In genomic region chr5:1144638-1145396, GRCh38 we compare ENCODE assay signal across 32 cellular contexts. TPM values are rescaled to one million over a fixed set of nuclear protein-coding genes. Genes with fewer than 3 reads are reported as not detected.
DNase-seq lines count a peak whose midpoint lies in the region; ATAC-seq, FAIRE-seq and TF ChIP-seq lines count a peak whose summit lies in the region.
"Had no signal": no experiment of that assay in that cellular context is flagged by ENCODE, and none has a peak within 500 bp of the region (broad histone marks: within the 10 kb centered on the region; RNA-seq: fewer than 3 reads in every experiment).

No MANE protein-coding gene starts in this region.

- no peak overlapping the region for H3K9ac ChIP-seq in HepG2 (ENCODE audit: insufficient read depth, low read depth, low read length)
- no peak overlapping the region for H3K9ac ChIP-seq in kidney (ENCODE audit: low read length in 2 of 2)
- H3K9ac ChIP-seq: SK-N-SH had no signal

- no peak for TF ChIP-seq RAD21 in HepG2 (CRISPR knock-in tag; IDR thresholded peaks at IDR 0.05)

- no peak for TF ChIP-seq POLR2A in HepG2 (IDR thresholded peaks at IDR 0.05; ENCODE audit: insufficient read depth in 1 of 2, low read depth in 2 of 2, low read length in 2 of 2)
- TF ChIP-seq POLR2A in right lobe of liver (IDR thresholded peaks at IDR 0.05): no peak

- H2AFZ ChIP-seq in HepG2 (ENCODE audit: low read length): no peak overlapping the region

- peaks cover 5 to 68% of the 10 kb centered on the region in 2 experiments; a peak in 4 of 5 replicates for H3K27me3 ChIP-seq in HepG2 (ENCODE audit: control insufficient read depth in 1 of 2, insufficient read depth in 2 of 2, low read length in 2 of 2)
- no peaks in the 10 kb centered on the region for H3K27me3 ChIP-seq in right lobe of liver

- CTCF ChIA-PET in HepG2 (lab: Yijun Ruan, JAX; ENCODE audit: low intra/inter-chr PET ratio, low total read pairs): no interaction called here

- ATAC-seq in HepG2 (peak; percentile 45), right lobe of liver (no peak), HG03280 (IDR thresholded peaks at IDR 0.05; ENCODE audit: unreplicated experiment) (no peak)
- ATAC-seq: CD8-positive, alpha-beta T cell; PC-3 had no signal

- POLR2A ChIA-PET in HepG2 (lab: Yijun Ruan, JAX): no interaction called here

- FAIRE-seq in HepG2 (lab: Jason Lieb, UNC) (no peak), kidney (lab: Jason Lieb, UNC) (no peak)
- FAIRE-seq: A204.1, GM12891 had no signal

- H3K9me3 ChIP-seq in HepG2 (ENCODE audit: low read length): no peaks in the 10 kb centered on the region
- no peaks in the 10 kb centered on the region for H3K9me3 ChIP-seq in right lobe of liver
- no peaks in the 10 kb centered on the region for H3K9me3 ChIP-seq in kidney (ENCODE audit: control insufficient read depth in 1 of 2, low read length in 2 of 2)
- H3K9me3 ChIP-seq: SK-N-SH had no signal

- no TSS peak for BruUV-seq in HepG2 (replicated peaks; lab: Mats Ljungman, UMichigan)

- H3K4me3 ChIP-seq in HepG2 (replicated peaks in 1 of 3; ENCODE audit: insufficient read depth in 1 of 3, low read depth in 2 of 3, low read length in 3 of 3) (no peak overlapping the region), right lobe of liver (no peak overlapping the region), kidney (ENCODE audit: low read length in 2 of 2) (no peak overlapping the region)

- WGBS in HepG2 (ENCODE audit: low lambda C conversion rate): 31% methylated on average over 16 of the region's 25 CpGs
- 89% methylated on average over 5 of the region's 25 CpGs for WGBS in right lobe of liver (ENCODE audit: insufficient coverage, low coverage, low lambda C conversion rate, missing lambda C conversion rate)

- TF ChIP-seq CTCF in HepG2 (CRISPR knock-in tag; IDR thresholded peaks at IDR 0.05) (no peak), right lobe of liver (IDR thresholded peaks at IDR 0.05) (no peak), VCaP (conservative IDR thresholded peaks at IDR 0.05) (no peak), kidney (IDR thresholded peaks at IDR 0.05; ENCODE audit: borderline replicate concordance, extremely low read depth, insufficient read depth) (no peak)

- in situ Hi-C loops in HepG2 (cut with HindIII; ENCODE audit: extremely low pct_ligation_motif_present, low pct_unique_long_range_greater_than_20kb): loop anchor here (5.0 kb wide), 1 partner anchor 38 kb away; no protein-coding TSS in a partner anchor

- TF ChIP-seq EP300 in HepG2 (IDR thresholded peaks at IDR 0.05; ENCODE audit: low read depth in 2 of 2, low read length in 2 of 2) (no peak), HepG2 (CRISPR knock-in tag; IDR thresholded peaks at IDR 0.05; ENCODE audit: borderline replicate concordance) (no peak)

- H3K79me2 ChIP-seq in HepG2 (ENCODE audit: insufficient read depth, low read length): no peaks in the 10 kb centered on the region

- intact Hi-C loops in HepG2 (cut with micrococcal nuclease; ENCODE audit: unreplicated experiment): loop anchor here (10.0 kb wide), 1 partner anchor 90 kb away; no protein-coding TSS in a partner anchor
- intact Hi-C loops in right lobe of liver (cut with DNase I): loop anchor here (5.0 to 10.0 kb wide), 2 partner anchors 210 to 223 kb away; no protein-coding TSS in a partner anchor
- intact Hi-C loops in kidney (cut with DNase I): no loop called here

- DNase-seq in HepG2 (ENCODE audit: low spot score) (no peak), right lobe of liver (no peak), kidney (peak; percentile 64), ecto neural progenitor cell (ENCODE audit: low spot score) (no peak), epidermal melanocyte (ENCODE audit: insufficient read length, low spot score) (no peak)
- DNase-seq in activated effector memory CD4-positive, alpha-beta T cell treated with Interleukin-2 at 50 U/mL for 16 hours: no peak
- DNase-seq: AML-193; CD8-positive, alpha-beta T cell; DMS 273 treated with DMSO at 0.1 percent for 48 hours; DMS79; EL; GDM1; Kasumi-1; NCI-H1105; NCI-H2029; NCI-H446 treated with DMSO at 0.1 percent for 48 hours; NCI-H526; NCI-H82; NK-92 treated with Interleukin-12 subunit alpha and Interleukin-12 subunit beta, amount 100 ng/mL, for 24 hours; PC-3; SK-N-SH; SW 1271 had no signal

- no peaks in the 10 kb centered on the region for H4K20me1 ChIP-seq in HepG2 (ENCODE audit: insufficient read depth, low read length)

- H3K4me2 ChIP-seq in HepG2 (ENCODE audit: low read depth, low read length): no peak overlapping the region
- H3K4me2 ChIP-seq: SK-N-SH had no signal

- H3K36me3 ChIP-seq in HepG2 (replicated peaks in 1 of 2; ENCODE audit: control insufficient read depth in 1 of 2, insufficient read depth in 2 of 2, low read length in 2 of 2) (no peaks in the 10 kb centered on the region), right lobe of liver (no peaks in the 10 kb centered on the region), kidney (ENCODE audit: control insufficient read depth in 1 of 2, insufficient read depth in 2 of 2, low read length in 2 of 2) (no peaks in the 10 kb centered on the region)

- H3K4me1 ChIP-seq in HepG2 (ENCODE audit: insufficient read depth, low read length) (peaks cover 21% of the 10 kb centered on the region), right lobe of liver (peaks cover 0 to 5% (median 0%) of the 10 kb centered on the region in 4 donors), kidney (ENCODE audit: control insufficient read depth in 1 of 2, insufficient read depth in 1 of 2, low read depth in 1 of 2, low read length in 2 of 2) (peaks cover 0 to 4% of the 10 kb centered on the region in 2 donors)

- no peak overlapping the region for H3K27ac ChIP-seq in HepG2 (ENCODE audit: extremely low read length, insufficient read depth, low read length)
- H3K27ac ChIP-seq in right lobe of liver: no peak overlapping the region
- peak overlapping the region; percentile 21; the same call in 1 of the 2 replicates for H3K27ac ChIP-seq in VCaP
- no peak overlapping the region for H3K27ac ChIP-seq in kidney (ENCODE audit: low read depth in 2 of 2, low read length in 2 of 2)
- H3K27ac ChIP-seq: C4-2B, HL-60 had no signal

TF ChIP-seq in HepG2, 621 proteins besides CTCF, POLR2A, EP300 and RAD21:
- TF ChIP-seq MBNL3 (CRISPR knock-in tag; conservative IDR thresholded peaks at IDR 0.05) (no peak), FOXA1 (IDR thresholded peaks at IDR 0.05) (no peak), FOXA1 (CRISPR knock-in tag; IDR thresholded peaks at IDR 0.05) (0 out of 2 replicates have a peak, but pooled peaks have one; percentile 9)

RNA-seq across cellular contexts. Expression of gene SLC12A7, which starts 33.0 kb away (rescaled TPM):
- total RNA-seq in HepG2 (2016; rRNA removed; fragmentation: Illumina TruSeq; extraction: Trizol): 7.4 and 14.0 TPM in 2 replicates
- total RNA-seq in HepG2 (2016; cell fraction: cytosol; rRNA removed; fragmentation: Illumina TruSeq; extraction: Trizol; ENCODE audit: low read depth): 9.5 and 12.5 TPM in 2 replicates
- 5.2 and 15.7 TPM in 2 replicates for total RNA-seq in HepG2 (2016; cell fraction: insoluble cytoplasmic fraction; rRNA removed; fragmentation: Illumina TruSeq; extraction: Trizol)
- total RNA-seq in HepG2 (2016; cell fraction: membrane; rRNA removed; fragmentation: Illumina TruSeq; extraction: Trizol): 6.9 and 7.7 TPM in 2 replicates
- 21.8 and 25.8 TPM in 2 replicates for total RNA-seq in HepG2 (2016; cell fraction: nucleus; rRNA removed; fragmentation: Illumina TruSeq; extraction: Trizol)
- 18.5 and 25.6 TPM in 2 replicates for polyA plus RNA-seq in HepG2 (2011; rRNA removed)
- polyA plus RNA-seq in HepG2 (2011; cell fraction: cytosol; rRNA removed): 11.8 and 15.1 TPM in 2 replicates
- polyA plus RNA-seq in HepG2 (2011; cell fraction: nucleus; rRNA removed): 164 and 213 TPM in 2 replicates
- 28.2 and 30.9 TPM in 2 replicates for polyA plus RNA-seq in HepG2 (2012)
- polyA plus RNA-seq in HepG2 (2016; cell fraction: cytosol; fragmentation: Illumina TruSeq; extraction: Trizol; ENCODE audit: low read depth): 1.4 and 1.6 TPM in 2 replicates
- 6.3 and 7.6 TPM in 2 replicates for polyA plus RNA-seq in HepG2 (2016; cell fraction: insoluble cytoplasmic fraction; fragmentation: Illumina TruSeq; extraction: Trizol; ENCODE audit: low read depth)
- polyA plus RNA-seq in HepG2 (2016; cell fraction: membrane; fragmentation: Illumina TruSeq; extraction: Trizol; ENCODE audit: low read depth): 3.2 and 3.7 TPM in 2 replicates
- 88.5 and 93.5 TPM in 2 replicates for polyA plus RNA-seq in HepG2 (2016; cell fraction: nucleus; fragmentation: Illumina TruSeq; extraction: Trizol; ENCODE audit: insufficient read depth, low read depth)
- 6.3 and 47.1 TPM in 2 replicates for polyA minus RNA-seq in HepG2 (2011; rRNA and poly(A)+ RNA removed; ENCODE audit: low replicate concordance)
- polyA minus RNA-seq in HepG2 (2011; cell fraction: cytosol; rRNA and poly(A)+ RNA removed): 14.7 and 16.2 TPM in 2 replicates
- 40.3 and 44.4 TPM in 2 replicates for polyA minus RNA-seq in HepG2 (2011; cell fraction: nucleus; rRNA and poly(A)+ RNA removed)
- total RNA-seq in right lobe of liver: 10 to 100 TPM; 38.9 to 65.2 (median 53.3) TPM
- 92.9 TPM for total RNA-seq in kidney
- polyA plus RNA-seq in kidney (ENCODE audit: insufficient read depth, low read depth, low replicate concordance): 28.2 TPM

RNA-seq across cellular contexts. Expression of gene SLC6A19, which starts 56.6 kb away (rescaled TPM):
- 0.02 TPM in 1 of 2 replicates, not detected in the other for total RNA-seq in HepG2 (2016; rRNA removed; fragmentation: Illumina TruSeq; extraction: Trizol)
- total RNA-seq in HepG2 (2016; cell fraction: cytosol; rRNA removed; fragmentation: Illumina TruSeq; extraction: Trizol; ENCODE audit: low read depth): not detected in 2 replicates
- total RNA-seq in HepG2 (2016; cell fraction: insoluble cytoplasmic fraction; rRNA removed; fragmentation: Illumina TruSeq; extraction: Trizol): 0.06 TPM in 1 of 2 replicates, not detected in the other
- not detected in 2 replicates for total RNA-seq in HepG2 (2016; cell fraction: membrane; rRNA removed; fragmentation: Illumina TruSeq; extraction: Trizol)
- not detected in 2 replicates for total RNA-seq in HepG2 (2016; cell fraction: nucleus; rRNA removed; fragmentation: Illumina TruSeq; extraction: Trizol)
- 0.01 TPM in 1 of 2 replicates, not detected in the other for polyA plus RNA-seq in HepG2 (2011; rRNA removed)
- polyA plus RNA-seq in HepG2 (2011; cell fraction: cytosol; rRNA removed): 0.01 TPM in 1 of 2 replicates, not detected in the other
- 0.06 and 0.07 TPM in 2 replicates for polyA plus RNA-seq in HepG2 (2011; cell fraction: nucleus; rRNA removed)
- not detected in 2 replicates for polyA plus RNA-seq in HepG2 (2012)
- polyA plus RNA-seq in HepG2 (2016; cell fraction: cytosol; fragmentation: Illumina TruSeq; extraction: Trizol; ENCODE audit: low read depth): not detected in 2 replicates
- polyA plus RNA-seq in HepG2 (2016; cell fraction: insoluble cytoplasmic fraction; fragmentation: Illumina TruSeq; extraction: Trizol; ENCODE audit: low read depth): not detected in 2 replicates
- polyA plus RNA-seq in HepG2 (2016; cell fraction: membrane; fragmentation: Illumina TruSeq; extraction: Trizol; ENCODE audit: low read depth): not detected in 2 replicates
- 0.08 TPM in 1 of 2 replicates, not detected in the other for polyA plus RNA-seq in HepG2 (2016; cell fraction: nucleus; fragmentation: Illumina TruSeq; extraction: Trizol; ENCODE audit: insufficient read depth, low read depth)
- 0.02 and 0.12 TPM in 2 replicates for polyA minus RNA-seq in HepG2 (2011; rRNA and poly(A)+ RNA removed; ENCODE audit: low replicate concordance)
- 0.09 TPM in 1 of 2 replicates, not detected in the other for polyA minus RNA-seq in HepG2 (2011; cell fraction: cytosol; rRNA and poly(A)+ RNA removed)
- polyA minus RNA-seq in HepG2 (2011; cell fraction: nucleus; rRNA and poly(A)+ RNA removed): not detected in 2 replicates
- total RNA-seq in right lobe of liver: under 1 TPM; 0.12 to 0.93 (median 0.41) TPM
- total RNA-seq in kidney: 2.2 TPM
- polyA plus RNA-seq in kidney (ENCODE audit: insufficient read depth, low read depth, low replicate concordance): 69.3 TPM
- total RNA-seq: CD8-positive, alpha-beta T cell; H4; M059J; PC-3; RPMI7951 had no signal
- polyA plus RNA-seq: AG04450, SK-N-SH had no signal
